Comparison of ENCODE assay signal across 23 cellular contexts in genomic region chr9:18207735-18208134, GRCh38.
"Had no signal": no experiment of that assay in that cellular context is flagged by ENCODE, and none has a peak within 500 bp of the region (broad histone marks: within the 10 kb centered on the region; RNA-seq: fewer than 3 reads in every experiment).

No MANE protein-coding gene starts in this region.

- H3K27me3 ChIP-seq: neutrophil, spleen, testis, tibial artery, transverse colon, upper lobe of right lung, uterus had no signal

- H3K36me3 ChIP-seq: neutrophil, spleen, suprapubic skin, tibial artery, transverse colon, upper lobe of right lung, uterus had no signal

- ATAC-seq: naive thymus-derived CD8-positive, alpha-beta T cell; natural killer cell treated with Interleukin-12 subunit alpha and Interleukin-12 subunit beta and Interleukin-15 and Interleukin-18, amount 100 ng/mL, for 72 hours; psoas muscle; stimulated activated memory B cell treated with anti-CD40 and anti-IgM and Interleukin-4, amounts not matched to agents 10 μg/mL and 1 μg/mL and 100 μg/mL, for 72 hours; stimulated activated naive CD8-positive, alpha-beta T cell treated with anti-CD3 and anti-CD28 coated beads, Interleukin-15, amount 100 ng/mL, for 72 hours; stimulated activated naive CD8-positive, alpha-beta T cell treated with anti-CD3 and anti-CD28 coated beads, Interleukin-15, Interleukin-2, amounts not matched to agents 100 U/mL and 50 U/mL, for 24 hours had no signal

- H3K4me1 ChIP-seq: parathyroid adenoma, psoas muscle, spleen, suprapubic skin, testis, upper lobe of right lung had no signal

- H3K27ac ChIP-seq: neutrophil, parathyroid adenoma, psoas muscle, skin epidermis, spleen, suprapubic skin, testis, tibial artery, upper lobe of right lung, uterus had no signal

- DNase-seq: naive thymus-derived CD8-positive, alpha-beta T cell; spleen; stimulated activated CD4-positive, alpha-beta T cell treated with anti-CD3 and anti-CD28 coated beads, Interleukin-12 subunit alpha, Interleukin-12 subunit beta, amount 100 ng/mL, for 4 hours; stimulated activated CD4-positive, alpha-beta T cell treated with anti-CD3 and anti-CD28 coated beads, Interleukin-1b, Interleukin-23, amount 100 ng/mL, for 48 hours; stimulated activated CD4-positive, alpha-beta T cell treated with anti-CD3 and anti-CD28 coated beads, Interleukin-4, amount 100 ng/mL, for 1 hour; stimulated activated CD4-positive, alpha-beta T cell treated with anti-CD3 and anti-CD28 coated beads, Interleukin-4, amount 100 ng/mL, for 4 hours; stimulated activated CD8-positive, alpha-beta memory T cell treated with anti-CD3 and anti-CD28 coated beads, Interleukin-4, amount 100 ng/mL, for 48 hours; stimulated activated naive CD4-positive, alpha-beta T cell; stimulated activated naive CD8-positive, alpha-beta T cell treated with anti-CD3 and anti-CD28 coated beads, Interleukin-15, amount 100 ng/mL, for 72 hours; stimulated activated naive CD8-positive, alpha-beta T cell treated with anti-CD3 and anti-CD28 coated beads, Interleukin-15, Interleukin-2, amounts not matched to agents 100 U/mL and 50 U/mL, for 24 hours; tibial artery had no signal

- H3K9me3 ChIP-seq: neutrophil, psoas muscle, spleen, suprapubic skin, testis, tibial artery, transverse colon, upper lobe of right lung, uterus had no signal

- H3K4me3 ChIP-seq: psoas muscle, skin epidermis, smooth muscle cell, spleen, suprapubic skin, testis, tibial artery, transverse colon, upper lobe of right lung, uterus had no signal
